18 cellular contexts compared by ENCODE assay signal in the genomic region with DNA sequence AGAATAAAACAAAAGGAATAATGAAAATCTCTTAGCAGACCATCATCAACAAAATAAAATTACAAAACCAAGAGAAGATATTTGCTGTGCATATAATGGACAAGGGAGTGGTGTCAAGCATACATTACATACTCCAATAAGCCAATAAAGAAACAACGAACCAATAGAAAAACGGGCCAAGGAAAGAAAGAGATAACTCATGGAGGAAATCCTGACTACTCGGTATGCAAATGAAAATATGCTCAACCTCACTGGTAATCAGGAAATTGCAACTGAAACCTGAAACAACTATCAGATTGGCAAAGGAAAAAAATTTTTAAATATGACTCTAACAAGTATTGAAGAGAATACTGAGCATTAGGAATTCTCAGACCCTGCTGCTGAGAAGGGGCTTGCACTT.
DNase-seq lines count a peak whose midpoint lies in the region; ATAC-seq and TF ChIP-seq lines count a peak whose summit lies in the region.
"Had no signal": no experiment of that assay in that cellular context is flagged by ENCODE, and none has a peak within 500 bp of the region (broad histone marks: within the 10 kb centered on the region; RNA-seq: fewer than 3 reads in every experiment).

No MANE protein-coding gene starts in this region.

- ATAC-seq in esophagus mucosa, result no peak
- ATAC-seq: foreskin keratinocyte, GM23338 had no signal

- H3K4me3 Mint-ChIP-seq in activated naive CD4-positive, alpha-beta T cell treated with anti-CD3 and anti-CD28 coated beads for 36 hours, result no peak overlapping the region
- H3K4me3 Mint-ChIP-seq in activated CD4-positive, alpha-beta memory T cell treated with anti-CD3 and anti-CD28 coated beads for 36 hours, result no peak overlapping the region
- H3K4me3 Mint-ChIP-seq: GM23338, neural crest cell, type B pancreatic cell had no signal

- no peaks in the 10 kb centered on the region for H3K27me3 ChIP-seq in transverse colon
- H3K27me3 ChIP-seq: foreskin keratinocyte had no signal

- no peaks in the 10 kb centered on the region for H3K9me3 ChIP-seq in transverse colon

- H3K27ac Mint-ChIP-seq in activated naive CD4-positive, alpha-beta T cell treated with anti-CD3 and anti-CD28 coated beads for 36 hours, result peak overlapping the region; percentile 27
- H3K27ac Mint-ChIP-seq in activated CD4-positive, alpha-beta memory T cell treated with anti-CD3 and anti-CD28 coated beads for 36 hours, result peak overlapping the region; percentile 21
- H3K27ac Mint-ChIP-seq: GM23338, type B pancreatic cell had no signal

- WGBS in transverse colon (ENCODE audit: low coverage in 1 of 2), 2 donors, result 11 to 47% methylated on average over 3 of the region's 3 CpGs

- no peak for DNase-seq in activated naive CD4-positive, alpha-beta T cell treated with anti-CD3 and anti-CD28 coated beads for 36 hours
- no peak for DNase-seq in activated naive CD4-positive, alpha-beta T cell treated with anti-CD3 and anti-CD28 coated beads, Interleukin-2, amount 50 U/mL, for 16 hours
- no peak for DNase-seq in activated CD4-positive, alpha-beta memory T cell treated with anti-CD3 and anti-CD28 coated beads for 36 hours
- peak; percentile 12 for DNase-seq in iris pigment epithelial cell (ENCODE audit: low read depth)
- DNase-seq in transverse colon, result no peak
- no peak for DNase-seq in amygdala (lab: John Stamatoyannopoulos, UW)
- DNase-seq in activated CD8-positive, alpha-beta memory T cell treated with anti-CD3 and anti-CD28 coated beads for 24 hours, result no peak
- DNase-seq: activated effector memory CD4-positive, alpha-beta T cell treated with anti-CD3 and anti-CD28 coated beads, Interleukin-2, amount 50 U/mL, for 16 hours; DMS 273 treated with DMSO at 0.1 percent for 48 hours; foreskin keratinocyte; NCI-H2029; NCI-H524; PC-9; retina had no signal

- POLR2A ChIA-PET in activated CD4-positive, alpha-beta memory T cell treated with anti-CD3 and anti-CD28 coated beads for 36 hours (lab: Charles Lee), result no interaction called here

- peaks cover 78% of the 10 kb centered on the region for H3K4me1 Mint-ChIP-seq in activated naive CD4-positive, alpha-beta T cell treated with anti-CD3 and anti-CD28 coated beads for 36 hours (ENCODE audit: low read depth)
- H3K4me1 Mint-ChIP-seq in activated CD4-positive, alpha-beta memory T cell treated with anti-CD3 and anti-CD28 coated beads for 36 hours (ENCODE audit: low read depth), result peaks cover 78% of the 10 kb centered on the region

- H3K27ac ChIP-seq in transverse colon, result peak overlapping the region in 3 of 4 donors; percentile 10 to 35 (median 13)
- H3K27ac ChIP-seq: foreskin keratinocyte, PC-9 had no signal

- H3K4me3 ChIP-seq in transverse colon, result no peak overlapping the region
- H3K4me3 ChIP-seq: GM23338, PC-9 had no signal

- no peak for TF ChIP-seq CTCF in transverse colon (IDR thresholded peaks at IDR 0.05)

- no peak for TF ChIP-seq POLR2A in transverse colon (IDR thresholded peaks at IDR 0.05)

- H3K27me3 Mint-ChIP-seq in activated naive CD4-positive, alpha-beta T cell treated with anti-CD3 and anti-CD28 coated beads for 36 hours (ENCODE audit: low read depth), result no peaks in the 10 kb centered on the region
- no peaks in the 10 kb centered on the region for H3K27me3 Mint-ChIP-seq in activated CD4-positive, alpha-beta memory T cell treated with anti-CD3 and anti-CD28 coated beads for 36 hours
- H3K27me3 Mint-ChIP-seq: type B pancreatic cell had no signal

- no peaks in the 10 kb centered on the region for H3K36me3 ChIP-seq in transverse colon

- intact Hi-C loops in activated naive CD4-positive, alpha-beta T cell treated with anti-CD3 and anti-CD28 coated beads for 36 hours (cut with micrococcal nuclease), result loop anchor here (5.0 kb wide), 1 partner anchor 132 kb away; a partner anchor contains a TSS
- intact Hi-C loops in activated CD4-positive, alpha-beta memory T cell treated with anti-CD3 and anti-CD28 coated beads for 36 hours (cut with micrococcal nuclease), result loop anchor here (2.0 kb wide), 1 partner anchor 18 kb away; no protein-coding TSS in a partner anchor
- intact Hi-C loops in transverse colon (cut with DNase I; ENCODE audit: low total_unique reads), result no loop called here

- CTCF ChIA-PET in activated naive CD4-positive, alpha-beta T cell treated with anti-CD3 and anti-CD28 coated beads for 36 hours (lab: Charles Lee), result interaction anchor here (1.5 kb wide), 1 partner anchor 103 kb away, joined by 5 read pairs; no protein-coding TSS in a partner anchor
- CTCF ChIA-PET in activated CD4-positive, alpha-beta memory T cell treated with anti-CD3 and anti-CD28 coated beads for 36 hours (lab: Charles Lee), result no interaction called here

- TF ChIP-seq EP300 in transverse colon (IDR thresholded peaks at IDR 0.05; ENCODE audit: low read depth), result no peak

- in situ Hi-C loops in transverse colon (cut with MboI; ENCODE audit: low pct_ligation_motif_present in 1 of 4, low pct_unique_long_range_greater_than_20kb in 1 of 4, low sequenced_read_pairs in 3 of 4), result no loop called here

- H3K9me3 Mint-ChIP-seq in activated naive CD4-positive, alpha-beta T cell treated with anti-CD3 and anti-CD28 coated beads for 36 hours, result peaks cover 30% of the 10 kb centered on the region
- H3K9me3 Mint-ChIP-seq in activated CD4-positive, alpha-beta memory T cell treated with anti-CD3 and anti-CD28 coated beads for 36 hours, result peaks cover 23% of the 10 kb centered on the region
- H3K9me3 Mint-ChIP-seq: GM23338, neural crest cell, type B pancreatic cell had no signal

- H3K4me1 ChIP-seq in transverse colon, result peaks cover 18 to 57% (median 32%) of the 10 kb centered on the region in 4 donors

- peaks cover 48% of the 10 kb centered on the region for H3K36me3 Mint-ChIP-seq in activated naive CD4-positive, alpha-beta T cell treated with anti-CD3 and anti-CD28 coated beads for 36 hours (ENCODE audit: low read depth)
- peaks cover 42% of the 10 kb centered on the region for H3K36me3 Mint-ChIP-seq in activated CD4-positive, alpha-beta memory T cell treated with anti-CD3 and anti-CD28 coated beads for 36 hours
